ENCODE assay signal across 14 cellular contexts in genomic region chr2:73822276-73822675, GRCh38. TPM values are rescaled to one million over a fixed set of nuclear protein-coding genes. Genes with fewer than 3 reads are reported as not detected.
A peak's percentile ranks its signal among the peaks of the same experiment; 100 is the strongest.
DNase-seq lines count a peak whose midpoint lies in the region; ATAC-seq, FAIRE-seq and TF ChIP-seq lines count a peak whose summit lies in the region.
"Had no signal": no experiment of that assay in that cellular context is flagged by ENCODE, and none has a peak within 500 bp of the region (broad histone marks: within the 10 kb centered on the region; RNA-seq: fewer than 3 reads in every experiment).

No MANE protein-coding gene starts in this region.

- peaks cover 0 to 12% of the 10 kb centered on the region in 2 donors for H3K27me3 ChIP-seq in tibial nerve
- H3K27me3 ChIP-seq: BLaER1, dorsolateral prefrontal cortex had no signal

- FAIRE-seq in GM12891 (lab: Jason Lieb, UNC), result peak; percentile 78

- no peaks in the 10 kb centered on the region for H3K36me3 ChIP-seq in tibial nerve
- H3K36me3 ChIP-seq: BLaER1 had no signal

- TF ChIP-seq EP300 in tibial nerve (IDR thresholded peaks at IDR 0.05), result no peak

- 38 to 75% methylated on average over 1 of the region's 1 CpG for WGBS in tibial nerve, 2 donors

- no peaks in the 10 kb centered on the region for H3K9me3 ChIP-seq in tibial nerve
- H3K9me3 ChIP-seq: BLaER1 had no signal

- peak; percentile 81 for ATAC-seq in GM18907 (IDR thresholded peaks at IDR 0.05; ENCODE audit: unreplicated experiment)
- peak; percentile 67 for ATAC-seq in HG02759 (IDR thresholded peaks at IDR 0.05; ENCODE audit: unreplicated experiment)
- ATAC-seq in GM19351 (IDR thresholded peaks at IDR 0.05; ENCODE audit: unreplicated experiment), result no peak
- ATAC-seq: Panc1 had no signal

- no peak for DNase-seq in GM12891 (ENCODE audit: insufficient read length, low spot score)
- peak; percentile 78 for DNase-seq in NAMALWA (ENCODE audit: low spot score)
- no peak for DNase-seq in retina
- no peak for DNase-seq in DMS 273 treated with DMSO at 0.1 percent for 48 hours (lab: John Stamatoyannopoulos, UW)
- no peak for DNase-seq in tibial nerve (ENCODE audit: low spot score in 2 of 2)
- DNase-seq: dorsolateral prefrontal cortex, NCI-H2081 treated with DMSO at 0.1 percent for 48 hours had no signal

- H3K4me1 ChIP-seq in tibial nerve, result peaks cover 0 to 5% (median 0%) of the 10 kb centered on the region in 4 donors
- H3K4me1 ChIP-seq: parathyroid adenoma had no signal

- H3K4me3 ChIP-seq in tibial nerve, result no peak overlapping the region
- H3K4me3 ChIP-seq: BLaER1, dorsolateral prefrontal cortex had no signal

- TF ChIP-seq POLR2A in GM12891 (IDR thresholded peaks at IDR 0.05; ENCODE audit: low read depth, low read length), result no peak
- no peak for TF ChIP-seq POLR2A in tibial nerve (IDR thresholded peaks at IDR 0.05)

- no peak overlapping the region for H3K27ac ChIP-seq in tibial nerve
- H3K27ac ChIP-seq: BLaER1, dorsolateral prefrontal cortex, KMS-11, parathyroid adenoma had no signal

- TF ChIP-seq CTCF in tibial nerve (IDR thresholded peaks at IDR 0.05), result no peak

TF ChIP-seq in GM12891, 5 proteins besides CTCF, POLR2A, EP300 and RAD21:
- TF ChIP-seq PAX5 (IDR thresholded peaks at IDR 0.05; ENCODE audit: insufficient read depth, low read length, severe bottlenecking) (no peak), TAF1 (IDR thresholded peaks at IDR 0.05; ENCODE audit: low read depth, low read length) (no peak), POLR2AphosphoS5 (IDR thresholded peaks at IDR 0.05; ENCODE audit: low read depth, low read length) (no peak), POU2F2 (IDR thresholded peaks at IDR 0.05; ENCODE audit: low read depth, low read length) (0 out of 2 replicates have a peak, but pooled peaks have one; percentile 26), SPI1 (IDR thresholded peaks at IDR 0.05; ENCODE audit: low read depth, low read length) (peak; percentile 36; the same call in 1 of the 2 replicates)

RNA-seq across cellular contexts. Expression of gene STAMBP, which starts 6.5 kb away (rescaled TPM):
- 48.7 TPM for polyA plus RNA-seq in GM12891 (2012; ENCODE audit: low read depth, missing spikeins)
- total RNA-seq in tibial nerve, result 10 to 100 TPM; 20.7 to 47.2 (median 24.8) TPM

RNA-seq across cellular contexts. Expression of gene C2orf78, which starts 38.3 kb away (rescaled TPM):
- polyA plus RNA-seq in GM12891 (2012; ENCODE audit: low read depth, missing spikeins), result 0.09 TPM
- not detected for total RNA-seq in tibial nerve
- total RNA-seq: dorsolateral prefrontal cortex had no signal

RNA-seq across cellular contexts. Expression of gene DUSP11, which starts 42.4 kb away (rescaled TPM):
- polyA plus RNA-seq in GM12891 (2012; ENCODE audit: low read depth, missing spikeins), result 19.4 TPM
- total RNA-seq in tibial nerve, result 10 to 100 TPM; 19.8 to 34.1 (median 25.3) TPM
